In genomic region chr7:105307163-105307672, GRCh38 we compare ENCODE assay signal across 26 cellular contexts.
DNase-seq lines count a peak whose midpoint lies in the region; ATAC-seq and TF ChIP-seq lines count a peak whose summit lies in the region.
"Had no signal": no experiment of that assay in that cellular context is flagged by ENCODE, and none has a peak within 500 bp of the region (broad histone marks: within the 10 kb centered on the region; RNA-seq: fewer than 3 reads in every experiment).

No MANE protein-coding gene starts in this region.

- H3K27ac ChIP-seq in naive thymus-derived CD4-positive, alpha-beta T cell (ENCODE audit: low read depth, low read length), result no peak overlapping the region
- no peak overlapping the region for H3K27ac ChIP-seq in right atrium auricular region
- H3K27ac ChIP-seq: adrenal gland, brain microvascular endothelial cell, lower lobe of right lung, RWPE1, thoracic aorta, uterus had no signal

- H3K27me3 Mint-ChIP-seq in activated T-cell treated with anti-CD3 and anti-CD28 coated beads, Interleukin-2, amount 50 U/mL, for 72 hours (ENCODE audit: low read depth), result no peaks in the 10 kb centered on the region
- no peaks in the 10 kb centered on the region for H3K27me3 Mint-ChIP-seq in activated T-cell treated with anti-CD3 and anti-CD28 coated beads, Interleukin-2, amount 50 U/mL, for 4 hours (ENCODE audit: low read depth)
- no peaks in the 10 kb centered on the region for H3K27me3 Mint-ChIP-seq in naive thymus-derived CD4-positive, alpha-beta T cell
- H3K27me3 Mint-ChIP-seq: CD8-positive, alpha-beta memory T cell had no signal

- peak overlapping the region in 1 of 2 donors; percentile 75 for H3K4me3 Mint-ChIP-seq in activated T-cell treated with anti-CD3 and anti-CD28 coated beads, Interleukin-2, amount 50 U/mL, for 72 hours
- H3K4me3 Mint-ChIP-seq in activated T-cell treated with anti-CD3 and anti-CD28 coated beads, Interleukin-2, amount 50 U/mL, for 4 hours, result no peak overlapping the region
- H3K4me3 Mint-ChIP-seq in naive thymus-derived CD4-positive, alpha-beta T cell, result peak overlapping the region in 3 of 10 donors; percentile 25 to 63 (median 62)
- H3K4me3 Mint-ChIP-seq: CD8-positive, alpha-beta memory T cell; neural crest cell had no signal

- POLR2A ChIA-PET in naive thymus-derived CD4-positive, alpha-beta T cell (lab: Charles Lee), result interaction anchor here (0.9 kb wide), 1 partner anchor 8 kb away, joined by 3 read pairs; no protein-coding TSS in a partner anchor

- no peaks in the 10 kb centered on the region for H3K9me3 ChIP-seq in naive thymus-derived CD4-positive, alpha-beta T cell (ENCODE audit: control insufficient read depth in 2 of 3, low read length in 3 of 3)
- H3K9me3 ChIP-seq in HAP-1 (no peaks in the 10 kb centered on the region), right atrium auricular region (no peaks in the 10 kb centered on the region)
- H3K9me3 ChIP-seq: adrenal gland, lower lobe of right lung, thoracic aorta, uterus had no signal

- peaks cover 72% of the 10 kb centered on the region for H3K4me1 Mint-ChIP-seq in activated T-cell treated with anti-CD3 and anti-CD28 coated beads, Interleukin-2, amount 50 U/mL, for 72 hours (ENCODE audit: low read depth)
- H3K4me1 Mint-ChIP-seq in activated T-cell treated with anti-CD3 and anti-CD28 coated beads, Interleukin-2, amount 50 U/mL, for 4 hours (ENCODE audit: low read depth), result peaks cover 68% of the 10 kb centered on the region
- peaks cover 29 to 81% (median 68%) of the 10 kb centered on the region in 7 donors for H3K4me1 Mint-ChIP-seq in naive thymus-derived CD4-positive, alpha-beta T cell

- CTCF ChIA-PET in naive thymus-derived CD4-positive, alpha-beta T cell (lab: Charles Lee), result interaction anchor here (0.6 kb wide), 1 partner anchor 122 kb away, joined by 3 read pairs; no protein-coding TSS in a partner anchor

- H3K27me3 ChIP-seq in naive thymus-derived CD4-positive, alpha-beta T cell (ENCODE audit: control insufficient read depth in 2 of 2, insufficient read depth in 2 of 2, low read length in 2 of 2), result no peaks in the 10 kb centered on the region
- H3K27me3 ChIP-seq in HAP-1 (ENCODE audit: low read depth) (no peaks in the 10 kb centered on the region), right atrium auricular region (no peaks in the 10 kb centered on the region)
- H3K27me3 ChIP-seq: adrenal gland, brain microvascular endothelial cell, uterus had no signal

- H3K4me1 ChIP-seq in naive thymus-derived CD4-positive, alpha-beta T cell (ENCODE audit: control insufficient read depth in 2 of 2, insufficient read depth in 2 of 2, low read length in 2 of 2), result peaks cover 16 to 24% of the 10 kb centered on the region in 2 donors
- peaks cover 12% of the 10 kb centered on the region for H3K4me1 ChIP-seq in HAP-1
- peaks cover 0 to 12% of the 10 kb centered on the region in 2 donors for H3K4me1 ChIP-seq in right atrium auricular region
- H3K4me1 ChIP-seq: lower lobe of right lung had no signal

- intact Hi-C loops in naive thymus-derived CD4-positive, alpha-beta T cell (cut with micrococcal nuclease), result no loop called here
- intact Hi-C loops in lower leg skin (cut with DNase I; ENCODE audit: low total_unique reads), result loop anchor here (2.0 kb wide), 1 partner anchor 254 kb away; no protein-coding TSS in a partner anchor

- no peak overlapping the region for H3K4me3 ChIP-seq in naive thymus-derived CD4-positive, alpha-beta T cell (ENCODE audit: low read length)
- no peak overlapping the region for H3K4me3 ChIP-seq in HAP-1
- no peak overlapping the region for H3K4me3 ChIP-seq in right atrium auricular region
- H3K4me3 ChIP-seq in lower leg skin (ENCODE audit: low read depth, poor library complexity, severe bottlenecking), result no peak overlapping the region
- H3K4me3 ChIP-seq: adrenal gland, K562, lower lobe of right lung, thoracic aorta, uterus had no signal

- WGBS in lower leg skin, 2 donors, result 75 to 78% methylated on average over 3 of the region's 3 CpGs

- TF ChIP-seq POLR2A in lower leg skin (IDR thresholded peaks at IDR 0.05), result no peak

- ATAC-seq in activated T-cell treated with anti-CD3 and anti-CD28 coated beads, Interleukin-2, amount 50 U/mL, for 72 hours (replicated peaks in 1 of 2), result no peak
- no peak for ATAC-seq in activated T-cell treated with anti-CD3 and anti-CD28 coated beads, Interleukin-2, amount 50 U/mL, for 4 hours
- ATAC-seq in naive thymus-derived CD4-positive, alpha-beta T cell, result no peak
- ATAC-seq: K562, lower lobe of right lung, sciatic nerve had no signal

- H3K27ac Mint-ChIP-seq in activated T-cell treated with anti-CD3 and anti-CD28 coated beads, Interleukin-2, amount 50 U/mL, for 72 hours, result peak overlapping the region; percentile 51
- H3K27ac Mint-ChIP-seq in naive thymus-derived CD4-positive, alpha-beta T cell, result peak overlapping the region in 5 of 9 donors; percentile 10 to 57 (median 50)

- TF ChIP-seq CTCF in right atrium auricular region (IDR thresholded peaks at IDR 0.05) (no peak), lower leg skin (IDR thresholded peaks at IDR 0.05) (no peak)

- in situ Hi-C loops in SK-MEL-5 (cut with HindIII; ENCODE audit: low pct_unique_long_range_greater_than_20kb, low sequenced_read_pairs), result no loop called here
- in situ Hi-C loops in HAP-1 (cut with MboI; ENCODE audit: low sequenced_read_pairs), result no loop called here

- no peak for DNase-seq in activated T-cell treated with anti-CD3 and anti-CD28 coated beads, Interleukin-2, amount 50 U/mL, for 72 hours
- no peak for DNase-seq in activated T-cell treated with anti-CD3 and anti-CD28 coated beads, Interleukin-2, amount 50 U/mL, for 4 hours
- DNase-seq in SK-MEL-5 (ENCODE audit: low read depth, low spot score), result peak; percentile 87
- DNase-seq in naive thymus-derived CD4-positive, alpha-beta T cell, result no peak
- no peak for DNase-seq in HAP-1 (ENCODE audit: low spot score in 2 of 2)
- DNase-seq in right atrium auricular region (ENCODE audit: low spot score), result no peak
- DNase-seq in lower leg skin (ENCODE audit: low spot score in 2 of 2), result no peak
- DNase-seq in NCI-H2196 treated with DMSO at 0.1 percent for 48 hours (lab: John Stamatoyannopoulos, UW; ENCODE audit: unreplicated experiment), result no peak
- DNase-seq: activated CD4-positive, alpha-beta T cell treated with anti-CD3 and anti-CD28 coated beads, Interleukin-2, amount 50 U/mL, for 4 hours; activated CD8-positive, alpha-beta memory T cell treated with anti-CD3 and anti-CD28 coated beads, Interleukin-2, amount 50 U/mL, for 48 hours; activated gamma-delta T cell; adrenal gland; brain microvascular endothelial cell; CD8-positive, alpha-beta memory T cell; H7; lower lobe of right lung; NCI-H1436; NCI-H82; stimulated activated CD4-positive, alpha-beta T cell treated with anti-CD3 and anti-CD28 coated beads, Interleukin-12 subunit alpha, Interleukin-12 subunit beta, amount 100 ng/mL, for 4 hours; stimulated activated CD4-positive, alpha-beta T cell treated with anti-CD3 and anti-CD28 coated beads, Interleukin-4, amount 100 ng/mL, for 1 hour; uterus had no signal

- no peaks in the 10 kb centered on the region for H3K36me3 ChIP-seq in naive thymus-derived CD4-positive, alpha-beta T cell (ENCODE audit: control insufficient read depth in 2 of 3, insufficient read depth in 3 of 3, low read length in 3 of 3)
- H3K36me3 ChIP-seq in HAP-1 (replicated peaks) (no peaks in the 10 kb centered on the region), right atrium auricular region (no peaks in the 10 kb centered on the region)
- H3K36me3 ChIP-seq: adrenal gland, brain microvascular endothelial cell, lower lobe of right lung, thoracic aorta, uterus had no signal

- H3K36me3 Mint-ChIP-seq in activated T-cell treated with anti-CD3 and anti-CD28 coated beads, Interleukin-2, amount 50 U/mL, for 72 hours (ENCODE audit: insufficient read depth in 2 of 2), result peaks cover 0 to 7% of the 10 kb centered on the region in 2 donors
- H3K36me3 Mint-ChIP-seq in activated T-cell treated with anti-CD3 and anti-CD28 coated beads, Interleukin-2, amount 50 U/mL, for 4 hours (ENCODE audit: insufficient read depth), result no peaks in the 10 kb centered on the region
- peaks cover 0 to 16% (median 4%) of the 10 kb centered on the region in 5 donors for H3K36me3 Mint-ChIP-seq in naive thymus-derived CD4-positive, alpha-beta T cell

- no peaks in the 10 kb centered on the region for H3K9me3 Mint-ChIP-seq in activated T-cell treated with anti-CD3 and anti-CD28 coated beads, Interleukin-2, amount 50 U/mL, for 72 hours
- H3K9me3 Mint-ChIP-seq in activated T-cell treated with anti-CD3 and anti-CD28 coated beads, Interleukin-2, amount 50 U/mL, for 4 hours, result no peaks in the 10 kb centered on the region
- H3K9me3 Mint-ChIP-seq in naive thymus-derived CD4-positive, alpha-beta T cell, result peaks cover 0 to 5% (median 0%) of the 10 kb centered on the region in 11 donors
- H3K9me3 Mint-ChIP-seq: neural crest cell had no signal
